ENCODE assay signal across 1 cellular context in genomic region chr9:137669261-137669672, GRCh38.
TF ChIP-seq lines count a peak whose summit lies in the region.

No MANE protein-coding gene starts in this region.

TF ChIP-seq in K562, 482 proteins besides CTCF, POLR2A, EP300 and RAD21 (continued from another document and continues in another):
- no peak for TF ChIP-seq CUX1 (CRISPR knock-in tag; IDR thresholded peaks at IDR 0.05)
- TF ChIP-seq SIN3A (IDR thresholded peaks at IDR 0.05; ENCODE audit: borderline replicate concordance in 2 of 2, control insufficient read depth in 1 of 2, low read depth in 2 of 2, low read length in 2 of 2): peak in 1 of 2 experiments; percentile 81; a peak in 1 of 4 replicates
- no peak for TF ChIP-seq PTRF (tag; IDR thresholded peaks at IDR 0.05)
- TF ChIP-seq ZBTB33 (CRISPR knock-in tag; IDR thresholded peaks at IDR 0.05): 0 out of 2 replicates have a peak, but pooled peaks have one; percentile 8
- peak; percentile 86 for TF ChIP-seq USF1 (CRISPR knock-in tag; IDR thresholded peaks at IDR 0.05)
- peak; percentile 17; the same call in 1 of the 2 replicates for TF ChIP-seq NCOR1 (IDR thresholded peaks at IDR 0.05)
- TF ChIP-seq POLR3A (IDR thresholded peaks at IDR 0.05; ENCODE audit: borderline replicate concordance, extremely low read depth, insufficient read depth, insufficient read length): no peak
- no peak for TF ChIP-seq TFE3 (CRISPR knock-in tag; IDR thresholded peaks at IDR 0.05)
- TF ChIP-seq MTA2 (IDR thresholded peaks at IDR 0.05; ENCODE audit: low read depth): no peak
- no peak for TF ChIP-seq MCM3 (IDR thresholded peaks at IDR 0.05)
- no peak for TF ChIP-seq ARID4B (CRISPR knock-in tag; IDR thresholded peaks at IDR 0.05)
- TF ChIP-seq POLR2H (tag; IDR thresholded peaks at IDR 0.05; ENCODE audit: low read depth): no peak
- TF ChIP-seq KDM1A (IDR thresholded peaks at IDR 0.05): peak in 1 of 2 experiments; percentile 10; a peak in 1 of 4 replicates
- no peak for TF ChIP-seq ZNF143 (CRISPR knock-in tag; IDR thresholded peaks at IDR 0.05)
- no peak for TF ChIP-seq ZNF197 (CRISPR knock-in tag; IDR thresholded peaks at IDR 0.05; ENCODE audit: low read depth)
- no peak for TF ChIP-seq CLOCK (CRISPR knock-in tag; IDR thresholded peaks at IDR 0.05; ENCODE audit: borderline replicate concordance)
- no peak for TF ChIP-seq SAP30 (IDR thresholded peaks at IDR 0.05; ENCODE audit: borderline replicate concordance, insufficient read depth, low read depth, low read length, poor library complexity, severe bottlenecking)
- no peak for TF ChIP-seq CHD2 (IDR thresholded peaks at IDR 0.05; ENCODE audit: low read depth, low read length)
- peak in 1 of 2 experiments; percentile 18; a peak in 1 of 3 replicates for TF ChIP-seq CBX3 (IDR thresholded peaks at IDR 0.05; ENCODE audit: borderline replicate concordance in 1 of 2, low read length in 2 of 2)
- TF ChIP-seq ZBTB8A (IDR thresholded peaks at IDR 0.05; ENCODE audit: partially characterized antibody): no peak
- TF ChIP-seq MAX (CRISPR knock-in tag; IDR thresholded peaks at IDR 0.05): peak; percentile 96
- no peak for TF ChIP-seq BCLAF1 (IDR thresholded peaks at IDR 0.05; ENCODE audit: borderline replicate concordance in 1 of 2, control insufficient read depth in 1 of 2, low read depth in 2 of 2, low read length in 1 of 2)
- peak; percentile 30; the same call in 1 of the 2 replicates for TF ChIP-seq NFIC (IDR thresholded peaks at IDR 0.05)
- TF ChIP-seq PRMT5 (CRISPR knock-in tag; IDR thresholded peaks at IDR 0.05): no peak
- no peak for TF ChIP-seq CGGBP1 (CRISPR knock-in tag; IDR thresholded peaks at IDR 0.05)
- peak; percentile 75 to 81 for TF ChIP-seq E2F6 (IDR thresholded peaks at IDR 0.05; ENCODE audit: borderline replicate concordance in 1 of 2, extremely low read depth in 1 of 2, insufficient read depth in 1 of 2, insufficient read length in 1 of 2, low read depth in 1 of 2, low read length in 1 of 2, poor library complexity in 1 of 2, severe bottlenecking in 1 of 2)
- TF ChIP-seq SREBF1 (IDR thresholded peaks at IDR 0.05; ENCODE audit: borderline replicate concordance, low read depth, low read length): no peak
- TF ChIP-seq RAD51 (IDR thresholded peaks at IDR 0.05; ENCODE audit: borderline replicate concordance, low read depth): peak; percentile 20; the same call in 1 of the 2 replicates
